33 cellular contexts compared by ENCODE assay signal in genomic region chr1:158104891-158105290, GRCh38.
"Had no signal": no experiment of that assay in that cellular context is flagged by ENCODE, and none has a peak within 500 bp of the region (broad histone marks: within the 10 kb centered on the region; RNA-seq: fewer than 3 reads in every experiment).

No MANE protein-coding gene starts in this region.

- H3K4me3 Mint-ChIP-seq: activated CD4-positive, alpha-beta memory T cell treated with anti-CD3 and anti-CD28 coated beads, Interleukin-2, amount 10 ng/mL, durations not matched to agents 7 days and 5 days; activated CD4-positive, alpha-beta T cell treated with anti-CD3 and anti-CD28 coated beads, Interleukin-2, amount 10 ng/mL, durations not matched to agents 24 days and 14 days; activated naive CD4-positive, alpha-beta T cell treated with anti-CD3 and anti-CD28 coated beads, Interleukin-2, amount 50 U/mL, for 24 hours; activated T-cell treated with anti-CD3 and anti-CD28 coated beads, Interleukin-2, amount 50 U/mL, for 4 hours; activated T-helper 17 cell treated with anti-CD3 and anti-CD28 coated beads, Interleukin-2, amount 50 U/mL, for 72 hours; naive thymus-derived CD8-positive, alpha-beta T cell; stimulated activated naive CD8-positive, alpha-beta T cell treated with anti-CD3 and anti-CD28 coated beads, Interleukin-15, Interleukin-2, amounts not matched to agents 100 ng/mL and 50 ng/mL, for 24 hours; T-helper 1 cell treated with Interleukin-12 subunit alpha and Interleukin-12 subunit beta and Interleukin-4 antibody, amounts not matched to agents 30 μg/mL and 1 μg/mL, for 36 hours had no signal

- H3K27ac ChIP-seq: body of pancreas, esophagus muscularis mucosa, foreskin keratinocyte, heart left ventricle, neutrophil, skin epidermis, thoracic aorta, VCaP had no signal

- DNase-seq: activated CD4-positive, alpha-beta memory T cell treated with anti-CD3 and anti-CD28 coated beads, Interleukin-2, amount 10 ng/mL, durations not matched to agents 7 days and 5 days; activated CD4-positive, alpha-beta T cell treated with anti-CD3 and anti-CD28 coated beads, Interleukin-2, amount 10 ng/mL, durations not matched to agents 24 days and 14 days; activated CD8-positive, alpha-beta memory T cell treated with anti-CD3 and anti-CD28 coated beads, Interleukin-2, amount 50 U/mL, for 48 hours; activated gamma-delta T cell treated with Interleukin-2 at 50 U/mL for 16 hours; activated T-cell treated with anti-CD3 and anti-CD28 coated beads, Interleukin-2, amount 50 U/mL, for 4 hours; anterior cingulate cortex; body of pancreas; dermis blood vessel endothelial cell; effector CD4-positive, alpha-beta T cell; foreskin keratinocyte; heart left ventricle; hypothalamus; left ventricle myocardium superior; naive thymus-derived CD8-positive, alpha-beta T cell; retina; stimulated activated CD4-positive, alpha-beta T cell treated with anti-CD3 and anti-CD28 coated beads, Interleukin-12 subunit alpha, Interleukin-12 subunit beta, amount 100 ng/mL, for 4 hours; stimulated activated CD4-positive, alpha-beta T cell treated with anti-CD3 and anti-CD28 coated beads, Interleukin-4, amount 100 ng/mL, for 1 hour; T-helper 9 cell; trophoblast cell had no signal

- H3K4me1 ChIP-seq: body of pancreas had no signal

- FAIRE-seq: colon, TTC549, urothelium cell line had no signal

- H3K27ac Mint-ChIP-seq: activated CD4-positive, alpha-beta memory T cell treated with anti-CD3 and anti-CD28 coated beads, Interleukin-2, amount 10 ng/mL, durations not matched to agents 7 days and 5 days; activated CD4-positive, alpha-beta T cell treated with anti-CD3 and anti-CD28 coated beads, Interleukin-2, amount 10 ng/mL, durations not matched to agents 24 days and 14 days; activated naive CD4-positive, alpha-beta T cell treated with anti-CD3 and anti-CD28 coated beads, Interleukin-2, amount 50 U/mL, for 24 hours; activated T-helper 17 cell treated with anti-CD3 and anti-CD28 coated beads, Interleukin-2, amount 50 U/mL, for 72 hours; naive thymus-derived CD8-positive, alpha-beta T cell; stimulated activated naive CD8-positive, alpha-beta T cell treated with anti-CD3 and anti-CD28 coated beads, Interleukin-15, Interleukin-2, amounts not matched to agents 100 ng/mL and 50 ng/mL, for 24 hours; T-helper 1 cell treated with Interleukin-12 subunit alpha and Interleukin-12 subunit beta and Interleukin-4 antibody, amounts not matched to agents 30 μg/mL and 1 μg/mL, for 36 hours had no signal

- H3K36me3 Mint-ChIP-seq: activated naive CD4-positive, alpha-beta T cell treated with anti-CD3 and anti-CD28 coated beads, Interleukin-2, amount 50 U/mL, for 24 hours; naive thymus-derived CD8-positive, alpha-beta T cell had no signal

- H3K36me3 ChIP-seq: esophagus muscularis mucosa, heart left ventricle, neutrophil, thoracic aorta had no signal

- H3K9me3 Mint-ChIP-seq: activated CD4-positive, alpha-beta memory T cell treated with anti-CD3 and anti-CD28 coated beads, Interleukin-2, amount 10 ng/mL, durations not matched to agents 7 days and 5 days; activated CD4-positive, alpha-beta T cell treated with anti-CD3 and anti-CD28 coated beads, Interleukin-2, amount 10 ng/mL, durations not matched to agents 24 days and 14 days; activated naive CD4-positive, alpha-beta T cell treated with anti-CD3 and anti-CD28 coated beads, Interleukin-2, amount 50 U/mL, for 24 hours; activated T-cell treated with anti-CD3 and anti-CD28 coated beads, Interleukin-2, amount 50 U/mL, for 4 hours; activated T-helper 17 cell treated with anti-CD3 and anti-CD28 coated beads, Interleukin-2, amount 50 U/mL, for 72 hours; naive thymus-derived CD8-positive, alpha-beta T cell; stimulated activated naive CD8-positive, alpha-beta T cell treated with anti-CD3 and anti-CD28 coated beads, Interleukin-15, Interleukin-2, amounts not matched to agents 100 ng/mL and 50 ng/mL, for 24 hours; T-helper 1 cell treated with Interleukin-12 subunit alpha and Interleukin-12 subunit beta and Interleukin-4 antibody, amounts not matched to agents 30 μg/mL and 1 μg/mL, for 36 hours had no signal

- H3K4me1 Mint-ChIP-seq: activated naive CD4-positive, alpha-beta T cell treated with anti-CD3 and anti-CD28 coated beads, Interleukin-2, amount 50 U/mL, for 24 hours had no signal

- H3K27me3 ChIP-seq: body of pancreas had no signal

- H3K9me3 ChIP-seq: body of pancreas, esophagus muscularis mucosa, heart left ventricle, neutrophil, thoracic aorta had no signal

- ATAC-seq: activated CD4-positive, CD25-positive, alpha-beta regulatory T cell treated with anti-CD3 and anti-CD28 coated beads, Interleukin-2, amount 50 U/mL, for 24 hours; activated T-cell treated with anti-CD3 and anti-CD28 coated beads, Interleukin-2, amount 50 U/mL, for 4 hours; activated T-helper 17 cell treated with anti-CD3 and anti-CD28 coated beads, Interleukin-2, amount 50 U/mL, for 72 hours; body of pancreas; foreskin keratinocyte; heart left ventricle; left ventricle myocardium superior; naive thymus-derived CD8-positive, alpha-beta T cell; sciatic nerve had no signal

- H3K4me3 ChIP-seq: body of pancreas, esophagus muscularis mucosa, heart left ventricle, skin epidermis, thoracic aorta had no signal
